3 cellular contexts compared by ENCODE assay signal in genomic region chr4:7565483-7565882, GRCh38.
TF ChIP-seq lines count a peak whose summit lies in the region.

No MANE protein-coding gene starts in this region.

TF ChIP-seq in HepG2, 621 proteins besides CTCF, POLR2A, EP300 and RAD21 (continued from another document and continues in another):
- TF ChIP-seq PHB2 (IDR thresholded peaks at IDR 0.05; ENCODE audit: partially characterized antibody) (peak; percentile 56), ZNF333 (CRISPR knock-in tag; IDR thresholded peaks at IDR 0.05; ENCODE audit: borderline replicate concordance) (no peak), ATF7 (IDR thresholded peaks at IDR 0.05) (peak; percentile 68), ATF7 (CRISPR knock-in tag; IDR thresholded peaks at IDR 0.05) (no peak), ZNF256 (CRISPR knock-in tag; conservative IDR thresholded peaks at IDR 0.05) (no peak), ZNF484 (CRISPR knock-in tag; IDR thresholded peaks at IDR 0.05; ENCODE audit: borderline replicate concordance, low read depth) (no peak), TGIF2 (CRISPR knock-in tag; IDR thresholded peaks at IDR 0.05) (no peak), RELA (CRISPR knock-in tag; IDR thresholded peaks at IDR 0.05) (no peak), STAT5B (CRISPR knock-in tag; IDR thresholded peaks at IDR 0.05) (no peak), XBP1 (CRISPR knock-in tag; IDR thresholded peaks at IDR 0.05) (no peak), ZMYM4 (CRISPR knock-in tag; IDR thresholded peaks at IDR 0.05) (no peak), ZBTB34 (CRISPR knock-in tag; IDR thresholded peaks at IDR 0.05) (no peak), YY1 (IDR thresholded peaks at IDR 0.05; ENCODE audit: insufficient read depth, insufficient replicate concordance, low read depth, low read length) (no peak), ZNF570 (CRISPR knock-in tag; IDR thresholded peaks at IDR 0.05; ENCODE audit: borderline replicate concordance) (no peak), NR2F1 (CRISPR knock-in tag; IDR thresholded peaks at IDR 0.05) (no peak), KDM5A (IDR thresholded peaks at IDR 0.05; ENCODE audit: borderline replicate concordance, low read length) (no peak)
- TF ChIP-seq, protein P1, sequence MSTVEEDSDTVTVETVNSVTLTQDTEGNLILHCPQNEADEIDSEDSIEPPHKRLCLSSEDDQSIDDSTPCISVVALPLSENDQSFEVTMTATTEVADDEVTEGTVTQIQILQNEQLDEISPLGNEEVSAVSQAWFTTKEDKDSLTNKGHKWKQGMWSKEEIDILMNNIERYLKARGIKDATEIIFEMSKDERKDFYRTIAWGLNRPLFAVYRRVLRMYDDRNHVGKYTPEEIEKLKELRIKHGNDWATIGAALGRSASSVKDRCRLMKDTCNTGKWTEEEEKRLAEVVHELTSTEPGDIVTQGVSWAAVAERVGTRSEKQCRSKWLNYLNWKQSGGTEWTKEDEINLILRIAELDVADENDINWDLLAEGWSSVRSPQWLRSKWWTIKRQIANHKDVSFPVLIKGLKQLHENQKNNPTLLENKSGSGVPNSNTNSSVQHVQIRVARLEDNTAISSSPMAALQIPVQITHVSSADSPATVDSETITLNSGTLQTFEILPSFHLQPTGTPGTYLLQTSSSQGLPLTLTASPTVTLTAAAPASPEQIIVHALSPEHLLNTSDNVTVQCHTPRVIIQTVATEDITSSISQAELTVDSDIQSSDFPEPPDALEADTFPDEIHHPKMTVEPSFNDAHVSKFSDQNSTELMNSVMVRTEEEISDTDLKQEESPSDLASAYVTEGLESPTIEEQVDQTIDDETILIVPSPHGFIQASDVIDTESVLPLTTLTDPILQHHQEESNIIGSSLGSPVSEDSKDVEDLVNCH (CRISPR knock-in tag; IDR thresholded peaks at IDR 0.05), result no peak
- TF ChIP-seq, protein P2, sequence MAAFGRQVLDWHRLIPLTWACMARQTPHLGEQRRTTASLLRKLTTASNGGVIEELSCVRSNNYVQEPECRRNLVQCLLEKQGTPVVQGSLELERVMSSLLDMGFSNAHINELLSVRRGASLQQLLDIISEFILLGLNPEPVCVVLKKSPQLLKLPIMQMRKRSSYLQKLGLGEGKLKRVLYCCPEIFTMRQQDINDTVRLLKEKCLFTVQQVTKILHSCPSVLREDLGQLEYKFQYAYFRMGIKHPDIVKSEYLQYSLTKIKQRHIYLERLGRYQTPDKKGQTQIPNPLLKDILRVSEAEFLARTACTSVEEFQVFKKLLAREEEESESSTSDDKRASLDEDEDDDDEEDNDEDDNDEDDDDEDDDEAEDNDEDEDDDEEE (CRISPR knock-in tag; IDR thresholded peaks at IDR 0.05), result no peak

TF ChIP-seq in HEK293, 187 proteins besides CTCF, POLR2A, EP300 and RAD21 (continued from another document and continues in another):
- TF ChIP-seq ZNF658 (tag by site-specific recombination; IDR thresholded peaks at IDR 0.05), result peak; percentile 80; the same call in 1 of the 2 replicates
- no peak for TF ChIP-seq GLIS2 (tag by site-specific recombination; IDR thresholded peaks at IDR 0.05)
- no peak for TF ChIP-seq ZNF560 (tag by site-specific recombination; IDR thresholded peaks at IDR 0.05; ENCODE audit: borderline replicate concordance)
- no peak for TF ChIP-seq ZNF140 (tag by site-specific recombination; IDR thresholded peaks at IDR 0.05)
- no peak for TF ChIP-seq SCRT2 (tag by site-specific recombination; IDR thresholded peaks at IDR 0.05)
- TF ChIP-seq, protein P3, sequence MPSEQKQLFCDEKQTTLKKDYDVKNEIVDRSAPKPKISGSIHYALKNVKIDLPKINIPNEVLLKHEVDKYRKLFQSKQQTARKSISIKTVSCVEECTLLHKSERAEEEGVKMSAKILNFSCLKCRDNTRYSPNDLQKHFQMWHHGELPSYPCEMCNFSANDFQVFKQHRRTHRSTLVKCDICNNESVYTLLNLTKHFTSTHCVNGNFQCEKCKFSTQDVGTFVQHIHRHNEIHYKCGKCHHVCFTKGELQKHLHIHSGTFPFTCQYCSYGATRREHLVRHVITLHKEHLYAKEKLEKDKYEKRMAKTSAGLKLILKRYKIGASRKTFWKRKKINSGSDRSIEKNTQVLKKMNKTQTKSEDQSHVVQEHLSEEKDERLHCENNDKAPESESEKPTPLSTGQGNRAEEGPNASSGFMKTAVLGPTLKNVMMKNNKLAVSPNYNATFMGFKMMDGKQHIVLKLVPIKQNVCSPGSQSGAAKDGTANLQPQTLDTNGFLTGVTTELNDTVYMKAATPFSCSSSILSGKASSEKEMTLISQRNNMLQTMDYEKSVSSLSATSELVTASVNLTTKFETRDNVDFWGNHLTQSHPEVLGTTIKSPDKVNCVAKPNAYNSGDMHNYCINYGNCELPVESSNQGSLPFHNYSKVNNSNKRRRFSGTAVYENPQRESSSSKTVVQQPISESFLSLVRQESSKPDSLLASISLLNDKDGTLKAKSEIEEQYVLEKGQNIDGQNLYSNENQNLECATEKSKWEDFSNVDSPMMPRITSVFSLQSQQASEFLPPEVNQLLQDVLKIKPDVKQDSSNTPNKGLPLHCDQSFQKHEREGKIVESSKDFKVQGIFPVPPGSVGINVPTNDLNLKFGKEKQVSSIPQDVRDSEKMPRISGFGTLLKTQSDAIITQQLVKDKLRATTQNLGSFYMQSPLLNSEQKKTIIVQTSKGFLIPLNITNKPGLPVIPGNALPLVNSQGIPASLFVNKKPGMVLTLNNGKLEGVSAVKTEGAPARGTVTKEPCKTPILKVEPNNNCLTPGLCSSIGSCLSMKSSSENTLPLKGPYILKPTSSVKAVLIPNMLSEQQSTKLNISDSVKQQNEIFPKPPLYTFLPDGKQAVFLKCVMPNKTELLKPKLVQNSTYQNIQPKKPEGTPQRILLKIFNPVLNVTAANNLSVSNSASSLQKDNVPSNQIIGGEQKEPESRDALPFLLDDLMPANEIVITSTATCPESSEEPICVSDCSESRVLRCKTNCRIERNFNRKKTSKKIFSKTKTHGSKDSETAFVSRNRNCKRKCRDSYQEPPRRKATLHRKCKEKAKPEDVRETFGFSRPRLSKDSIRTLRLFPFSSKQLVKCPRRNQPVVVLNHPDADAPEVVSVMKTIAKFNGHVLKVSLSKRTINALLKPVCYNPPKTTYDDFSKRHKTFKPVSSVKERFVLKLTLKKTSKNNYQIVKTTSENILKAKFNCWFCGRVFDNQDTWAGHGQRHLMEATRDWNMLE (tag by site-specific recombination; conservative IDR thresholded peaks at IDR 0.05; ENCODE audit: low read depth), result no peak
- no peak for TF ChIP-seq ZNF202 (tag by site-specific recombination; IDR thresholded peaks at IDR 0.05; ENCODE audit: borderline replicate concordance)
- TF ChIP-seq SP2 (tag by site-specific recombination; IDR thresholded peaks at IDR 0.05), result no peak
- TF ChIP-seq, protein P4, sequence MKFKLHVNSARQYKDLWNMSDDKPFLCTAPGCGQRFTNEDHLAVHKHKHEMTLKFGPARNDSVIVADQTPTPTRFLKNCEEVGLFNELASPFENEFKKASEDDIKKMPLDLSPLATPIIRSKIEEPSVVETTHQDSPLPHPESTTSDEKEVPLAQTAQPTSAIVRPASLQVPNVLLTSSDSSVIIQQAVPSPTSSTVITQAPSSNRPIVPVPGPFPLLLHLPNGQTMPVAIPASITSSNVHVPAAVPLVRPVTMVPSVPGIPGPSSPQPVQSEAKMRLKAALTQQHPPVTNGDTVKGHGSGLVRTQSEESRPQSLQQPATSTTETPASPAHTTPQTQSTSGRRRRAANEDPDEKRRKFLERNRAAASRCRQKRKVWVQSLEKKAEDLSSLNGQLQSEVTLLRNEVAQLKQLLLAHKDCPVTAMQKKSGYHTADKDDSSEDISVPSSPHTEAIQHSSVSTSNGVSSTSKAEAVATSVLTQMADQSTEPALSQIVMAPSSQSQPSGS (tag by site-specific recombination; IDR thresholded peaks at IDR 0.05; ENCODE audit: low read depth), result peak; percentile 87
- TF ChIP-seq, protein P5, sequence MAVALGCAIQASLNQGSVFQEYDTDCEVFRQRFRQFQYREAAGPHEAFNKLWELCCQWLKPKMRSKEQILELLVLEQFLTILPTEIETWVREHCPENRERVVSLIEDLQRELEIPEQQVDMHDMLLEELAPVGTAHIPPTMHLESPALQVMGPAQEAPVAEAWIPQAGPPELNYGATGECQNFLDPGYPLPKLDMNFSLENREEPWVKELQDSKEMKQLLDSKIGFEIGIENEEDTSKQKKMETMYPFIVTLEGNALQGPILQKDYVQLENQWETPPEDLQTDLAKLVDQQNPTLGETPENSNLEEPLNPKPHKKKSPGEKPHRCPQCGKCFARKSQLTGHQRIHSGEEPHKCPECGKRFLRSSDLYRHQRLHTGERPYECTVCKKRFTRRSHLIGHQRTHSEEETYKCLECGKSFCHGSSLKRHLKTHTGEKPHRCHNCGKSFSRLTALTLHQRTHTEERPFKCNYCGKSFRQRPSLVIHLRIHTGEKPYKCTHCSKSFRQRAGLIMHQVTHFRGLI (tag by site-specific recombination; IDR thresholded peaks at IDR 0.05), result no peak
- 0 out of 2 replicates have a peak, but pooled peaks have one; percentile 50 for TF ChIP-seq ZNF621 (tag by site-specific recombination; IDR thresholded peaks at IDR 0.05)
- no peak for TF ChIP-seq ZNF274 (IDR thresholded peaks at IDR 0.05; ENCODE audit: low read length)
- TF ChIP-seq ZNF274 (tag by site-specific recombination; IDR thresholded peaks at IDR 0.05; ENCODE audit: borderline replicate concordance), result no peak
- TF ChIP-seq ZFP69B (tag by site-specific recombination; IDR thresholded peaks at IDR 0.05), result no peak
- TF ChIP-seq SALL2 (tag by site-specific recombination; IDR thresholded peaks at IDR 0.05; ENCODE audit: borderline replicate concordance), result peak; percentile 78; the same call in 1 of the 2 replicates
- no peak for TF ChIP-seq ZNF416 (tag by site-specific recombination; IDR thresholded peaks at IDR 0.05)

TF ChIP-seq in K562, 482 proteins besides CTCF, POLR2A, EP300 and RAD21 (continued from another document):
- TF ChIP-seq THRB (CRISPR knock-in tag; conservative IDR thresholded peaks at IDR 0.05) (peak; percentile 53; the same call in 1 of the 2 replicates), TBP (optimal IDR thresholded peaks at IDR 0.05; ENCODE audit: low read depth, low read length) (no peak), MTA1 (IDR thresholded peaks at IDR 0.05; ENCODE audit: borderline replicate concordance) (no peak), HMG20B (CRISPR knock-in tag; IDR thresholded peaks at IDR 0.05) (no peak), LEF1 (IDR thresholded peaks at IDR 0.05) (no peak), ZNF644 (tag; IDR thresholded peaks at IDR 0.05; ENCODE audit: low read depth) (no peak), ZSCAN32 (CRISPR knock-in tag; IDR thresholded peaks at IDR 0.05) (no peak), HDAC2 (IDR thresholded peaks at IDR 0.05) (no peak), ATF1 (CRISPR knock-in tag; IDR thresholded peaks at IDR 0.05) (no peak), ATF1 (tag; IDR thresholded peaks at IDR 0.05) (peak; percentile 69)
